In the genomic region with DNA sequence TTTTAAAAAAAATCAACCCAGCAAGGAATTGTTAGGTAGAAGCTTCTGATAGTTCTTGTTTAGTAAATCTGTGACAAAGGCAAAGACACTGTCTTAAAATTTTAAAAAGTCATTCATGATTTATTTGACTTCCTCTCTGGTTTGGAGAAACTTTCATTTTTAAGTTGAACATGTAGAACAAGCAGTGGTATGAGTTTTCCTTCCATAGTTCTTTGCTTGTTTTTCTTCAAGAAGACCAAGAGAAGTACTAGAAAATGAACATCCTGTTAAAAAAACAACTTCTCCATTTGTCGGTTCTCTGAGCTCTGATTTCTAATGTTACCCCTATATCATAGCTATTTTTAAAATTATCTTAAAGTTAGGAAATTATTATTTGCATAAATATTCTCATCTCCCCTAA, we compare ENCODE assay signal across 12 cellular contexts. TPM values are rescaled to one million over a fixed set of nuclear protein-coding genes. Genes with fewer than 3 reads are reported as not detected.
A peak's percentile ranks its signal among the peaks of the same experiment; 100 is the strongest.
DNase-seq lines count a peak whose midpoint lies in the region; ATAC-seq and TF ChIP-seq lines count a peak whose summit lies in the region.
"Had no signal": no experiment of that assay in that cellular context is flagged by ENCODE, and none has a peak within 500 bp of the region (broad histone marks: within the 10 kb centered on the region; RNA-seq: fewer than 3 reads in every experiment).

No MANE protein-coding gene starts in this region.

- H3K27me3 ChIP-seq in PC-9 (ENCODE audit: insufficient read depth, low read depth) (no peaks in the 10 kb centered on the region), gastrocnemius medialis (no peaks in the 10 kb centered on the region), body of pancreas (no peaks in the 10 kb centered on the region)
- no peaks in the 10 kb centered on the region for H3K27me3 ChIP-seq in effector memory CD4-positive, alpha-beta T cell (replicated peaks; ENCODE audit: control insufficient read depth, insufficient read depth, low read length, poor library complexity, severe bottlenecking)
- H3K27me3 ChIP-seq: MG63 had no signal

- no peaks in the 10 kb centered on the region for H4K20me1 ChIP-seq in PC-9 (ENCODE audit: insufficient read depth)

- intact Hi-C loops in PC-9 (cut with micrococcal nuclease; ENCODE audit: unreplicated experiment) (no loop called here), gastrocnemius medialis (cut with DNase I; ENCODE audit: low total_unique reads) (no loop called here), body of pancreas (cut with DNase I) (no loop called here)

- H3K9me3 ChIP-seq in PC-9 (ENCODE audit: insufficient read depth, low read depth), result peaks cover 4% of the 10 kb centered on the region; the same call in 1 of the 2 replicates
- no peaks in the 10 kb centered on the region for H3K9me3 ChIP-seq in effector memory CD4-positive, alpha-beta T cell (ENCODE audit: control insufficient read depth, low read length)
- H3K9me3 ChIP-seq in gastrocnemius medialis, result no peaks in the 10 kb centered on the region
- no peaks in the 10 kb centered on the region for H3K9me3 ChIP-seq in body of pancreas
- H3K9me3 ChIP-seq: MG63 had no signal

- DNase-seq in NOMO-1 treated with DMSO at 0.1 percent for 48 hours (lab: John Stamatoyannopoulos, UW; ENCODE audit: unreplicated experiment) (peak; percentile 13), NOMO-1 treated with dmso at 0.1 percent for 144 hours (lab: John Stamatoyannopoulos, UW; ENCODE audit: unreplicated experiment) (no peak), PC-9 (no peak), gastrocnemius medialis (no peak), body of pancreas (no peak)
- DNase-seq in effector memory CD4-positive, alpha-beta T cell, result no peak
- DNase-seq: DMS53; MG63; stimulated activated CD8-positive, alpha-beta memory T cell treated with anti-CD3 and anti-CD28 coated beads, Interleukin-4, amount 100 ng/mL, for 48 hours had no signal

- H3K27ac ChIP-seq in PC-9 (peak overlapping the region; percentile 29; the same call in 1 of the 2 replicates), gastrocnemius medialis (peak overlapping the region; percentile 58 to 84 (median 70)), body of pancreas (peak overlapping the region in 2 of 4 donors; percentile 4 to 66)
- peak overlapping the region; percentile 46 for H3K27ac ChIP-seq in effector memory CD4-positive, alpha-beta T cell (ENCODE audit: insufficient read depth, low read length, poor library complexity, severe bottlenecking)
- H3K27ac ChIP-seq: 22Rv1 had no signal

- POLR2A ChIA-PET in PC-9 (lab: Charles Lee; ENCODE audit: unreplicated experiment), result no interaction called here

- H2AFZ ChIP-seq in PC-9, result no peak overlapping the region

- ATAC-seq in gastrocnemius medialis, result no peak
- ATAC-seq in GM19035 (IDR thresholded peaks at IDR 0.05; ENCODE audit: unreplicated experiment), result no peak
- ATAC-seq in body of pancreas, result no peak
- ATAC-seq in GM18511 (IDR thresholded peaks at IDR 0.05; ENCODE audit: unreplicated experiment), result no peak

- no peaks in the 10 kb centered on the region for H3K9me2 ChIP-seq in PC-9 (ENCODE audit: insufficient read depth)

- H3K4me3 ChIP-seq in PC-9 (no peak overlapping the region), gastrocnemius medialis (no peak overlapping the region), body of pancreas (no peak overlapping the region)
- no peak overlapping the region for H3K4me3 ChIP-seq in effector memory CD4-positive, alpha-beta T cell (ENCODE audit: insufficient read depth, low read depth, low read length, poor library complexity, severe bottlenecking)
- H3K4me3 ChIP-seq: MG63 had no signal

- in situ Hi-C loops in gastrocnemius medialis (cut with MboI; ENCODE audit: low sequenced_read_pairs in 4 of 4), result loop anchor here in 1 of 4 donors (25.0 kb wide), 1 partner anchor 217 kb away; no protein-coding TSS in a partner anchor

- peaks cover 88% of the 10 kb centered on the region for H3K79me2 ChIP-seq in PC-9 (ENCODE audit: low read depth)

- H3K36me3 ChIP-seq in PC-9 (ENCODE audit: low read depth) (peaks cover 8% of the 10 kb centered on the region; the same call in 1 of the 2 replicates), gastrocnemius medialis (no peaks in the 10 kb centered on the region), body of pancreas (replicated peaks in 1 of 2; ENCODE audit: insufficient read depth in 1 of 2, low read depth in 2 of 2) (no peaks in the 10 kb centered on the region)
- H3K36me3 ChIP-seq in effector memory CD4-positive, alpha-beta T cell (ENCODE audit: control insufficient read depth, insufficient read depth, low read length), result no peaks in the 10 kb centered on the region
- H3K36me3 ChIP-seq: MG63 had no signal

- no peak for TF ChIP-seq CTCF in PC-9 (conservative IDR thresholded peaks at IDR 0.05)
- no peak for TF ChIP-seq CTCF in gastrocnemius medialis (IDR thresholded peaks at IDR 0.05 in 4 of 5, conservative IDR thresholded peaks at IDR 0.05 in 1 of 5)
- TF ChIP-seq CTCF in body of pancreas (IDR thresholded peaks at IDR 0.05), result no peak

- H3K4me1 ChIP-seq in PC-9 (replicated peaks; ENCODE audit: insufficient read depth) (peaks cover 8% of the 10 kb centered on the region; the same call in 1 of the 2 replicates), gastrocnemius medialis (peaks cover 15 to 21% of the 10 kb centered on the region in 2 donors), body of pancreas (peaks cover 31% of the 10 kb centered on the region)
- H3K4me1 ChIP-seq in effector memory CD4-positive, alpha-beta T cell (ENCODE audit: control insufficient read depth, insufficient read depth, low read length, poor library complexity, severe bottlenecking), result peaks cover 44% of the 10 kb centered on the region

- WGBS in body of pancreas, 2 donors, result 32 to 44% methylated on average over 1 of the region's 1 CpG

- H3F3A ChIP-seq in PC-9 (ENCODE audit: insufficient read depth, low read depth), result peaks cover 2% of the 10 kb centered on the region; the same call in 1 of the 2 replicates

- CTCF ChIA-PET in PC-9 (lab: Charles Lee), result interaction anchor here (0.6 kb wide), 1 partner anchor 12 kb away, joined by 3 read pairs; no protein-coding TSS in a partner anchor

- BruUV-seq in PC-9 (replicated peaks; lab: Mats Ljungman, UMichigan), result no TSS peak

- H3K4me2 ChIP-seq in PC-9, result no peak overlapping the region

- TF ChIP-seq POLR2A in gastrocnemius medialis (IDR thresholded peaks at IDR 0.05) (no peak), body of pancreas (IDR thresholded peaks at IDR 0.05) (no peak)

RNA-seq across cellular contexts. Expression of a gene that starts 15.6 kb away (rescaled TPM):
- total RNA-seq in PC-9 (2021) (29.0 and 29.4 TPM in 2 replicates), gastrocnemius medialis (10 to 100 TPM; 11.5 to 15.2 (median 12.2) TPM), body of pancreas (10 to 100 TPM; 15.8 to 28.7 TPM)
